In genomic region chr9:130342714-130343085, GRCh38 we compare ENCODE assay signal across 20 cellular contexts.
"Had no signal": no experiment of that assay in that cellular context is flagged by ENCODE, and none has a peak within 500 bp of the region (broad histone marks: within the 10 kb centered on the region; RNA-seq: fewer than 3 reads in every experiment).

No MANE protein-coding gene starts in this region.

- H3K36me3 ChIP-seq: SJCRH30 had no signal

- H3K4me2 ChIP-seq: KMS-11 had no signal

- H3K27me3 Mint-ChIP-seq: IgD-negative memory B cell had no signal

- H3K27ac ChIP-seq: HL-60, KMS-11, RWPE1 had no signal

- H3K36me3 Mint-ChIP-seq: IgD-negative memory B cell had no signal

- DNase-seq: MM.1S, MV-4-11, NCI-H1048, NCI-H1105, NCI-H1436 treated with DMSO at 0.1 percent for 48 hours, NCI-H1694, NCI-H187 treated with DMSO at 0.1 percent for 48 hours, NCI-H2029 treated with DMSO at 0.1 percent for 48 hours, NCI-H2227 treated with DMSO at 0.1 percent for 48 hours, NCI-H524 treated with DMSO at 0.1 percent for 48 hours, PC-3, SHP77 treated with DMSO at 0.1 percent for 48 hours had no signal

- H3K27ac Mint-ChIP-seq: IgD-negative memory B cell had no signal

- H3K27me3 ChIP-seq: SJCRH30 had no signal

- H3K9me3 Mint-ChIP-seq: IgD-negative memory B cell had no signal

- FAIRE-seq: HTR-8/SVneo, K562 had no signal

- H3K4me1 Mint-ChIP-seq: IgD-negative memory B cell had no signal

- H3K4me3 ChIP-seq: K562, SJCRH30 had no signal

- ATAC-seq: Panc1, PC-3 had no signal

- H3K9ac ChIP-seq: KMS-11 had no signal

- H3K4me3 Mint-ChIP-seq: IgD-negative memory B cell had no signal
